ENCODE assay signal across 8 cellular contexts in the genomic region with DNA sequence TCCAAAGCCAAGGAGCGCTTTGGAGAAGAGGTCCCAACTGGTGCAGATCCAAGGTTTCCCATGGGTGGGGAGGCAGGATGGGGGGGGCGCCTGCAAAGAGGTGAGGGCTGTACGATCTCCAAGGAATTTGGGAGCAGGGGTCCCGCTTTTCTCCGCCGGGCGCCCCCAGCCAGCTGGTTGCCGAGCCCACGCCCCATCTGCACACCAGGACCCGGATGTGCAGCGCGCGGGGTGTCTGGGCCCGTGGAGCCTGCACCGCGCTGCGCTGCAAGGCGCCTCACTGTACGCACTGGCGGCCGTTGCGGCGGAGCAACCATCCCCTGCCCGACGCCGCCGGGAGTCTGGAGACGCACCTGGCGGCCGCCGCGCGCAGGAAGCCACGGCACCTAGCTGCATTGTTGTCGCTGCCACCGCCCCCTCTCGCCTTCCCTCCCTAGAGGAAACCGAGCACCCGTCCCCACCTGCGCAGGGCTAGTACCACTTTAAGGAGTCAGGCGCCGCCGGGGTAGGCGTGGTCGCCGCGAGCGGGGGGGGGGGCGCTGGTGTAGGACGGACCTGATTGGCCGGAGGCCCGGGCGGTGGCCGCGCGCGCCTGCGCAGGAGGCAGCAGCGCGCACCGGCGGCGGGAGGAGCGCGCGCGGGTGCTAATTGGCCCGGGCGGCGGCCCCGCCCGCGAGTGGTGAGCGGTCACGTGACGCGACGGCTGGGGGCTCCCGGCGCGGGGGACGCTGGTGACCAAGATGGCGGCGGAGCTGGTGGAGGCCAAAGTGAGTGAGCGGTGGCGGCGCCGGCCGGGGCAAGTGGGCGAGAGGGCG. TPM values are rescaled to one million over a fixed set of nuclear protein-coding genes. Genes with fewer than 3 reads are reported as not detected.
DNase-seq lines count a peak whose midpoint lies in the region; ATAC-seq and TF ChIP-seq lines count a peak whose summit lies in the region.

A gene with protein sequence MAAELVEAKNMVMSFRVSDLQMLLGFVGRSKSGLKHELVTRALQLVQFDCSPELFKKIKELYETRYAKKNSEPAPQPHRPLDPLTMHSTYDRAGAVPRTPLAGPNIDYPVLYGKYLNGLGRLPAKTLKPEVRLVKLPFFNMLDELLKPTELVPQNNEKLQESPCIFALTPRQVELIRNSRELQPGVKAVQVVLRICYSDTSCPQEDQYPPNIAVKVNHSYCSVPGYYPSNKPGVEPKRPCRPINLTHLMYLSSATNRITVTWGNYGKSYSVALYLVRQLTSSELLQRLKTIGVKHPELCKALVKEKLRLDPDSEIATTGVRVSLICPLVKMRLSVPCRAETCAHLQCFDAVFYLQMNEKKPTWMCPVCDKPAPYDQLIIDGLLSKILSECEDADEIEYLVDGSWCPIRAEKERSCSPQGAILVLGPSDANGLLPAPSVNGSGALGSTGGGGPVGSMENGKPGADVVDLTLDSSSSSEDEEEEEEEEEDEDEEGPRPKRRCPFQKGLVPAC (plus strand): TSS at position 716 of the 815 bp plus-strand sequence. CDS start 25 bp downstream, at position 741.

- no peak for TF ChIP-seq CTCF in AG10803 (conservative IDR thresholded peaks at IDR 0.05; ENCODE audit: low read length)

- DNase-seq in AG10803 (ENCODE audit: low read depth), result peak; percentile 90
- DNase-seq in NCI-H460 (ENCODE audit: extremely low read depth, low read depth), result peak; percentile 87
- DNase-seq in activated CD4-positive, alpha-beta T cell treated with anti-CD3 and anti-CD28 coated beads for 24 hours (ENCODE audit: low read depth in 2 of 2), result peak; percentile 87 to 96
- peak; percentile 98 for DNase-seq in cerebellum (ENCODE audit: low spot score)
- DNase-seq in kidney glomerular epithelial cell (lab: John Stamatoyannopoulos, UW), result peak; percentile 76
- DNase-seq in stimulated activated CD4-positive, alpha-beta T cell treated with anti-CD3 and anti-CD28 coated beads, Interleukin-1b, Interleukin-23, amount 100 ng/mL, for 1 hour (ENCODE audit: low read depth in 2 of 2), result peak; percentile 86 to 92

- ATAC-seq in GM19043 (IDR thresholded peaks at IDR 0.05; ENCODE audit: low read depth, unreplicated experiment), result peak; percentile 93
- ATAC-seq in HG03354 (IDR thresholded peaks at IDR 0.05; ENCODE audit: poor library complexity, severe bottlenecking, unreplicated experiment), result peak; percentile 82

- H3K4me3 ChIP-seq in AG10803 (ENCODE audit: low read length), result peak within 1 kb of the TSS; percentile 91

RNA-seq across cellular contexts. Expression of the gene that starts here (rescaled TPM):
- total RNA-seq in NCI-H460 (2014; rRNA removed; shearing (Covaris generic)), result 14.2 and 29.8 TPM in 2 replicates
- polyA plus RNA-seq in NCI-H460 (2014; cell fraction: nucleus; rRNA removed), result 13.8 and 15.1 TPM in 2 replicates
- total RNA-seq in cerebellum, result 19.1 TPM

Comparison
In these comparisons a context has a peak if more than half of its experiments do, and no peak if none do; other contexts are left out.
1. Peak in every context shown above with its lines: DNase-seq, ATAC-seq and H3K4me3 ChIP-seq.